Comparison of ENCODE assay signal across 11 cellular contexts in genomic region chr9:113522858-113523257, GRCh38. TPM values are rescaled to one million over a fixed set of nuclear protein-coding genes. Genes with fewer than 3 reads are reported as not detected.
DNase-seq lines count a peak whose midpoint lies in the region; ATAC-seq and TF ChIP-seq lines count a peak whose summit lies in the region.
"Had no signal": no experiment of that assay in that cellular context is flagged by ENCODE, and none has a peak within 500 bp of the region (broad histone marks: within the 10 kb centered on the region; RNA-seq: fewer than 3 reads in every experiment).

No MANE protein-coding gene starts in this region.

- intact Hi-C loops in activated CD4-positive, alpha-beta T cell treated with anti-CD3 and anti-CD28 coated beads, Interleukin-2, amount 10 ng/mL, durations not matched to agents 24 days and 14 days (cut with micrococcal nuclease), result loop anchor here (1.0 kb wide), 3 partner anchors 11 to 302 kb away; partner anchors contain the start of genes FKBP15 and SLC31A1
- intact Hi-C loops in left ventricle myocardium superior (cut with micrococcal nuclease) (loop anchor here (10.0 kb wide), 1 partner anchor 52 kb away; no protein-coding TSS in a partner anchor), thyroid gland (cut with DNase I) (no loop called here), uterus (cut with DNase I; ENCODE audit: low total_unique reads) (no loop called here)

- peak overlapping the region; percentile 94 for H3K4me2 ChIP-seq in MM.1S (ENCODE audit: low read depth, low read length)
- H3K4me2 ChIP-seq: A549 had no signal

- no peak for TF ChIP-seq CTCF in MM.1S (IDR thresholded peaks at IDR 0.05; ENCODE audit: low read length)
- TF ChIP-seq CTCF in thyroid gland (IDR thresholded peaks at IDR 0.05), result no peak
- no peak for TF ChIP-seq CTCF in uterus (IDR thresholded peaks at IDR 0.05)

- H3K27ac Mint-ChIP-seq in activated CD4-positive, alpha-beta T cell treated with anti-CD3 and anti-CD28 coated beads, Interleukin-2, amount 10 ng/mL, durations not matched to agents 24 days and 14 days, result peak overlapping the region; percentile 81

- no peaks in the 10 kb centered on the region for H3K36me3 ChIP-seq in MM.1S (replicated peaks; ENCODE audit: insufficient read depth, low read length)
- no peaks in the 10 kb centered on the region for H3K36me3 ChIP-seq in thyroid gland
- H3K36me3 ChIP-seq in uterus, result no peaks in the 10 kb centered on the region
- H3K36me3 ChIP-seq: HAP-1 had no signal

- no peaks in the 10 kb centered on the region for H3K9me2 ChIP-seq in MM.1S (replicated peaks; ENCODE audit: insufficient read depth, low read length)

- H3K9me3 Mint-ChIP-seq in activated CD4-positive, alpha-beta T cell treated with anti-CD3 and anti-CD28 coated beads, Interleukin-2, amount 10 ng/mL, durations not matched to agents 24 days and 14 days, result no peaks in the 10 kb centered on the region

- H3K27me3 ChIP-seq in MM.1S (replicated peaks; ENCODE audit: insufficient read depth, low read length) (no peaks in the 10 kb centered on the region), thyroid gland (no peaks in the 10 kb centered on the region), uterus (no peaks in the 10 kb centered on the region)

- no peaks in the 10 kb centered on the region for H3K27me3 Mint-ChIP-seq in activated CD4-positive, alpha-beta T cell treated with anti-CD3 and anti-CD28 coated beads, Interleukin-2, amount 10 ng/mL, durations not matched to agents 24 days and 14 days

- H3K4me3 Mint-ChIP-seq in activated CD4-positive, alpha-beta T cell treated with anti-CD3 and anti-CD28 coated beads, Interleukin-2, amount 10 ng/mL, durations not matched to agents 24 days and 14 days, result peak overlapping the region; percentile 79

- no peak overlapping the region; the same call in 1 of the 2 replicates for H2AFZ ChIP-seq in MM.1S (ENCODE audit: low read length)

- 93 to 100% methylated on average over 4 to 6 of the region's 8 CpGs for WGBS in thyroid gland, 2 donors

- H3K27ac ChIP-seq in MM.1S (ENCODE audit: low read length), result peak overlapping the region; percentile 92
- peak overlapping the region in 2 of 3 donors; percentile 15 to 51 for H3K27ac ChIP-seq in thyroid gland
- H3K27ac ChIP-seq in uterus, result peak overlapping the region in 1 of 2 donors; percentile 56

- H3K36me3 Mint-ChIP-seq in activated CD4-positive, alpha-beta T cell treated with anti-CD3 and anti-CD28 coated beads, Interleukin-2, amount 10 ng/mL, durations not matched to agents 24 days and 14 days (ENCODE audit: low read depth), result peaks cover 71% of the 10 kb centered on the region

- H3K9ac ChIP-seq in MM.1S (ENCODE audit: low read length), result peak overlapping the region; percentile 56

- TF ChIP-seq POLR2A in thyroid gland (IDR thresholded peaks at IDR 0.05) (no peak), uterus (IDR thresholded peaks at IDR 0.05) (no peak)

- H3K4me1 Mint-ChIP-seq in activated CD4-positive, alpha-beta T cell treated with anti-CD3 and anti-CD28 coated beads, Interleukin-2, amount 10 ng/mL, durations not matched to agents 24 days and 14 days, result peaks cover 77% of the 10 kb centered on the region

- peak overlapping the region; percentile 37 for H3K4me3 ChIP-seq in MM.1S (ENCODE audit: low read length)
- no peak overlapping the region for H3K4me3 ChIP-seq in thyroid gland (replicated peaks in 1 of 3)
- H3K4me3 ChIP-seq in uterus, result no peak overlapping the region
- H3K4me3 ChIP-seq: A549, HAP-1 had no signal

- no peak for DNase-seq in activated CD4-positive, alpha-beta T cell treated with anti-CD3 and anti-CD28 coated beads, Interleukin-2, amount 10 ng/mL, durations not matched to agents 24 days and 14 days
- DNase-seq in activated CD4-positive, alpha-beta T cell treated with anti-CD3 and anti-CD28 coated beads, Interleukin-2, amount 50 U/mL, for 48 hours, result no peak
- DNase-seq in MM.1S, result no peak
- no peak for DNase-seq in left ventricle myocardium superior
- DNase-seq in thyroid gland, result no peak
- DNase-seq in MV-4-11 (lab: John Stamatoyannopoulos, UW), result no peak
- DNase-seq in NK-92 treated with Interleukin-12 subunit alpha and Interleukin-12 subunit beta, amount 100 ng/mL, for 24 hours (lab: John Stamatoyannopoulos, UW), result no peak
- no peak for DNase-seq in uterus
- DNase-seq: retina had no signal

- peaks cover 64% of the 10 kb centered on the region for H3K4me1 ChIP-seq in MM.1S (ENCODE audit: low read length)
- H3K4me1 ChIP-seq in thyroid gland, result peaks cover 61 to 85% of the 10 kb centered on the region in 2 donors
- H3K4me1 ChIP-seq in uterus, result peaks cover 0 to 10% of the 10 kb centered on the region in 2 donors

- H3F3A ChIP-seq in MM.1S (ENCODE audit: insufficient read depth, low read length), result peaks cover 28% of the 10 kb centered on the region

- H4K20me1 ChIP-seq in MM.1S (ENCODE audit: insufficient read depth, low read length), result no peaks in the 10 kb centered on the region

- ATAC-seq in left ventricle myocardium superior, result peak; percentile 11
- ATAC-seq: A549 had no signal

- H3K79me2 ChIP-seq in MM.1S (ENCODE audit: low read length), result peaks cover 40% of the 10 kb centered on the region

- H3K9me3 ChIP-seq in MM.1S (replicated peaks; ENCODE audit: insufficient read depth, low read length) (no peaks in the 10 kb centered on the region), thyroid gland (no peaks in the 10 kb centered on the region), uterus (no peaks in the 10 kb centered on the region)
- H3K9me3 ChIP-seq: A549, HAP-1 had no signal

RNA-seq across cellular contexts. Expression of gene RGS3, which starts 59.3 kb away (rescaled TPM):
- 113 and 122 TPM in 2 replicates for total RNA-seq in activated CD4-positive, alpha-beta T cell treated with anti-CD3 and anti-CD28 coated beads, Interleukin-2, amount 10 ng/mL, durations not matched to agents 24 days and 14 days
- total RNA-seq in left ventricle myocardium superior, result 115 TPM
- 10 to 100 TPM; 43.0 to 66.2 (median 55.6) TPM for total RNA-seq in thyroid gland
- 10 to 100 TPM; 16.2 to 75.6 (median 54.9) TPM for total RNA-seq in uterus

Comparison
In these comparisons a context has a peak if more than half of its experiments do, and no peak if none do; other contexts are left out.
1. intact Hi-C loops: an anchor here in activated CD4-positive, alpha-beta T cell treated with anti-CD3 and anti-CD28 coated beads, Interleukin-2, amount 10 ng/mL, durations not matched to agents 24 days and 14 days (1.0 kb wide) and left ventricle myocardium superior (10.0 kb wide); none called in thyroid gland and uterus.